In genomic region chr17:47686276-47686635, GRCh38 we compare ENCODE assay signal across 1 cellular context.
TF ChIP-seq lines count a peak whose summit lies in the region.

No MANE protein-coding gene starts in this region.

TF ChIP-seq in K562, 482 proteins besides CTCF, POLR2A, EP300 and RAD21:
- TF ChIP-seq MLLT1 (IDR thresholded peaks at IDR 0.05), result no peak
- TF ChIP-seq MXD1 (CRISPR knock-in tag; IDR thresholded peaks at IDR 0.05; ENCODE audit: borderline replicate concordance, poor library complexity, severe bottlenecking), result no peak
- no peak for TF ChIP-seq GATAD2B (IDR thresholded peaks at IDR 0.05; ENCODE audit: borderline replicate concordance)
- no peak for TF ChIP-seq DLX4 (CRISPR knock-in tag; IDR thresholded peaks at IDR 0.05)
- TF ChIP-seq CEBPB (tag; IDR thresholded peaks at IDR 0.05), result peak; percentile 40; the same call in 1 of the 2 replicates
- TF ChIP-seq ETS2 (tag; IDR thresholded peaks at IDR 0.05; ENCODE audit: borderline replicate concordance, poor library complexity, severe bottlenecking), result no peak
- no peak for TF ChIP-seq CREB5 (CRISPR knock-in tag; IDR thresholded peaks at IDR 0.05)
- TF ChIP-seq PRDM10 (IDR thresholded peaks at IDR 0.05; ENCODE audit: partially characterized antibody), result no peak
- TF ChIP-seq IRF2 (CRISPR knock-in tag; IDR thresholded peaks at IDR 0.05), result no peak
- TF ChIP-seq ATF3 (IDR thresholded peaks at IDR 0.05), result no peak
- no peak for TF ChIP-seq ATF3 (CRISPR knock-in tag; conservative IDR thresholded peaks at IDR 0.05)
- no peak for TF ChIP-seq CEBPG (CRISPR knock-in tag; IDR thresholded peaks at IDR 0.05)
- TF ChIP-seq CEBPG (tag; conservative IDR thresholded peaks at IDR 0.05 in 1 of 2, IDR thresholded peaks at IDR 0.05 in 1 of 2), result peak; percentile 11 to 55; a peak in 2 of 4 replicates
- TF ChIP-seq SMAD2 (IDR thresholded peaks at IDR 0.05; ENCODE audit: low read depth, low read length), result no peak
- no peak for TF ChIP-seq PURB (CRISPR knock-in tag; IDR thresholded peaks at IDR 0.05; ENCODE audit: low read depth)
- no peak for TF ChIP-seq ZBTB9 (CRISPR knock-in tag; IDR thresholded peaks at IDR 0.05)
- TF ChIP-seq SOX6 (IDR thresholded peaks at IDR 0.05), result no peak
- no peak for TF ChIP-seq POLR2H (tag; IDR thresholded peaks at IDR 0.05; ENCODE audit: low read depth)
- no peak for TF ChIP-seq NELFE (IDR thresholded peaks at IDR 0.05; ENCODE audit: insufficient read depth, insufficient read length)
